ENCODE assay signal across 1 cellular context in the genomic region with DNA sequence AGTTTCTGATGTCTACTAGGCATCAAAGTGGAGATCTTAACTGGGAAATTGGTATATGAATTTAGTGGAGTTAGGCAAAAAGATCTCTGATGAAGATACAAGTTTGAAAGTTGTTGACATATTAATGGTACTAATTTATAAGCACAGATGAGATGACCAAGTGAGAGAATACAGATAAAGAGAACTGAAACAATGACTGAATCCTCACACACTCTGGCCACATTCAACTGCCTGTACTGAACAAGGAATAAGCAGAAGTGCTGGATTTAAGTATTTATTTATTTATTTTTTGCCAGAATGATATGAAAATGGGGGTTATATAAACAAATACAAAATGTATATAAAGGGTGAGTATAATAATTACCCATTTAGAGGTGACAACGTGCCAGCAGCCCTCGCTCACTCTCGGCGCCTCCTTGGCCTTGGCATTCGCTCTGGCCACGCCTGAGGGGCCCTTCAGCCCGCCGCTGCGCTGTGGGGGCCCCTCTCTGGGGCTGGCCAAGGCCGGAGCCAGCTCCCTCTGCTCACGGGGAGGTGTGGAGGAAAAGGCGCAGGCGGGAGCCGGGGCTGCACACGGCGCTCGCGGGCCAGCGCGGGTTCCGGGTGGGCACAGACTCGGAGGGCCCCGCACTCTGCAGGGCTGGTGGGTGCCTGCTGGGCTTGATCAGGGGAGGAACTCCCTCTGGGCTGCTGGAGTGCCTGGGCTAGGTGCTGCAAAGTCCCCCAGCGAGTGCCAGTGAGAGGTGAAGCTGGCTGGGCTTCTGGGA.
TF ChIP-seq lines count a peak whose summit lies in the region.

No MANE protein-coding gene starts in this region.

TF ChIP-seq in GM12878, 131 proteins besides CTCF, POLR2A, EP300 and RAD21 (continued from another document):
- TF ChIP-seq, protein P1, sequence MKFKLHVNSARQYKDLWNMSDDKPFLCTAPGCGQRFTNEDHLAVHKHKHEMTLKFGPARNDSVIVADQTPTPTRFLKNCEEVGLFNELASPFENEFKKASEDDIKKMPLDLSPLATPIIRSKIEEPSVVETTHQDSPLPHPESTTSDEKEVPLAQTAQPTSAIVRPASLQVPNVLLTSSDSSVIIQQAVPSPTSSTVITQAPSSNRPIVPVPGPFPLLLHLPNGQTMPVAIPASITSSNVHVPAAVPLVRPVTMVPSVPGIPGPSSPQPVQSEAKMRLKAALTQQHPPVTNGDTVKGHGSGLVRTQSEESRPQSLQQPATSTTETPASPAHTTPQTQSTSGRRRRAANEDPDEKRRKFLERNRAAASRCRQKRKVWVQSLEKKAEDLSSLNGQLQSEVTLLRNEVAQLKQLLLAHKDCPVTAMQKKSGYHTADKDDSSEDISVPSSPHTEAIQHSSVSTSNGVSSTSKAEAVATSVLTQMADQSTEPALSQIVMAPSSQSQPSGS (IDR thresholded peaks at IDR 0.05; ENCODE audit: low read length) = no peak
- TF ChIP-seq TBL1XR1 (IDR thresholded peaks at IDR 0.05; ENCODE audit: low read depth, low read length) = no peak
- TF ChIP-seq NFYA (IDR thresholded peaks at IDR 0.05; ENCODE audit: borderline replicate concordance, low read depth, low read length) = no peak
TF ChIP-seq in GM12878: peak in this region for 0.
